29 cellular contexts compared by ENCODE assay signal in genomic region chr5:155768342-155768741, GRCh38.
"Had no signal": no experiment of that assay in that cellular context is flagged by ENCODE, and none has a peak within 500 bp of the region (broad histone marks: within the 10 kb centered on the region; RNA-seq: fewer than 3 reads in every experiment).

No MANE protein-coding gene starts in this region.

- DNase-seq: cerebellar nuclear complex; dorsolateral prefrontal cortex; effector CD4-positive, alpha-beta T cell; endodermal cell; foreskin fibroblast; heart left ventricle; left cardiac atrium; left lung; mesenchymal stem cell; mucosa of descending colon; naive B cell; occipital lobe; ovary; right lobe of liver; stimulated activated CD4-positive, alpha-beta T cell treated with anti-CD3 and anti-CD28 coated beads, Interleukin-12 subunit alpha, Interleukin-12 subunit beta, amount 100 ng/mL, for 4 hours; stimulated activated CD4-positive, alpha-beta T cell treated with anti-CD3 and anti-CD28 coated beads, Interleukin-1b, Interleukin-23, amount 100 ng/mL, for 48 hours; stimulated activated CD4-positive, alpha-beta T cell treated with anti-CD3 and anti-CD28 coated beads, Interleukin-4, amount 100 ng/mL, for 1 hour; stimulated activated naive CD8-positive, alpha-beta T cell treated with anti-CD3 and anti-CD28 coated beads, Interleukin-15, Interleukin-2, amounts not matched to agents 100 U/mL and 50 U/mL, for 24 hours; substantia nigra; testis; tibial artery had no signal

- H3K27ac ChIP-seq: dorsolateral prefrontal cortex, epithelial cell of prostate, gastroesophageal sphincter, heart left ventricle, hepatocyte, left lung, ovary, right lobe of liver, testis, tibial artery had no signal

- H3K4me1 Mint-ChIP-seq: mesothelial cell of epicardium; naive B cell; stimulated activated memory B cell treated with anti-CD40 and anti-IgM and Interleukin-4, amounts not matched to agents 10 μg/mL and 1 μg/mL and 100 μg/mL, for 72 hours had no signal

- H3K27me3 ChIP-seq: dorsolateral prefrontal cortex, gastroesophageal sphincter, heart left ventricle, hepatocyte, left lung, ovary, right lobe of liver, testis, tibial artery had no signal

- H3K36me3 ChIP-seq: gastroesophageal sphincter, heart left ventricle, left lung, ovary, right lobe of liver, tibial artery had no signal

- H3K36me3 Mint-ChIP-seq: mesothelial cell of epicardium; naive B cell; stimulated activated memory B cell treated with anti-CD40 and anti-IgM and Interleukin-4, amounts not matched to agents 10 μg/mL and 1 μg/mL and 100 μg/mL, for 72 hours; type B pancreatic cell had no signal

- H3K9me3 Mint-ChIP-seq: endodermal cell, mesothelial cell of epicardium, type B pancreatic cell had no signal

- H3K4me3 Mint-ChIP-seq: endodermal cell; mesothelial cell of epicardium; naive B cell; stimulated activated memory B cell treated with anti-CD40 and anti-IgM and Interleukin-4, amounts not matched to agents 10 μg/mL and 1 μg/mL and 100 μg/mL, for 72 hours; type B pancreatic cell had no signal

- H3K4me3 ChIP-seq: dorsolateral prefrontal cortex, gastroesophageal sphincter, heart left ventricle, hepatocyte, left lung, mucosa of descending colon, ovary, right lobe of liver, smooth muscle cell, testis, tibial artery had no signal

- H3K9me3 ChIP-seq: gastroesophageal sphincter, heart left ventricle, left lung, mucosa of descending colon, ovary, right lobe of liver, testis, tibial artery had no signal

- H3K27ac Mint-ChIP-seq: endodermal cell; mesothelial cell of epicardium; naive B cell; stimulated activated memory B cell treated with anti-CD40 and anti-IgM and Interleukin-4, amounts not matched to agents 10 μg/mL and 1 μg/mL and 100 μg/mL, for 72 hours; type B pancreatic cell had no signal

- ATAC-seq: esophagus mucosa; gastroesophageal sphincter; heart left ventricle; left cardiac atrium; left lung; mucosa of descending colon; right lobe of liver; stimulated activated memory B cell treated with anti-CD40 and anti-IgM and Interleukin-4, amounts not matched to agents 10 μg/mL and 1 μg/mL and 100 μg/mL, for 72 hours; stimulated activated naive CD8-positive, alpha-beta T cell treated with anti-CD3 and anti-CD28 coated beads, Interleukin-15, Interleukin-2, amounts not matched to agents 100 U/mL and 50 U/mL, for 24 hours had no signal

- H3K4me1 ChIP-seq: gastroesophageal sphincter, left lung, right lobe of liver, testis, tibial artery had no signal
